8 cellular contexts compared by ENCODE assay signal in the genomic region with DNA sequence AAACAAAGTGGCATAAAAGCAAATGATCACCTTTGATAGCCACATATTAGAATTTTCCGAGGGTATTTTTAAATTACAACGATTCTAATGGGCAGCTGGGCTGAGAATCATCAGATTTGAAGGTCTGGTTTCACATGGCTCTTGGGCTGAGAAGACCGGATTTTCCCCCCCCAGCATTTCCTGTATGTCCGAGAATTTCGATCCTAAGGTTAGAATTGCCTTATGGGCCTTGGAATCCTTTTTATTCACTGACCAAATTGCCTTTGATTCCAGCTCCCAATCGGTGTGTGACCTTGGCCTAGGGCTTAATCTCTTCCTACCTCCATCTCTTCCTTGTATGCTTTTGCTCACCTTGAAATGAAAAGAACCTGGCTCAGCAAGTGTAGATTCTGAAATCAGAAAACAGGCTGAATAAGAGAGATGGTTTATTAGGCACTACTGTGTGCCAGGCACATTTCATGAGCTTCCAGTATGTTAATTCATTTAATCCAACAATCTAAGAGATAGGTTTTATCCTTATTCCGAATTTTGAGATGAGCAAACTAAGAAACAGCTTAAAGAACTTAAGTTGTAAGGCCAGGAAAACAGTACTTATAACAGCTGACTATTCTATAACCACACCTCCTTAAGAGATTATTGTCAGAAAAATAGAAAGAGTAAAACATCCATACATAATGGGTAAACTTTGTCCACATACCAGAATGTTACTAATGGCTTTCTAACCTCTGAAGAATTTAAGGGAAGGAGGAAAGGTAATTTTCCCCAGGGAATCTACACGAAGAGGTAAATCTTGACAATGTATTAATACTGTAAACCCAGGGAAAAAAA. TPM values are rescaled to one million over a fixed set of nuclear protein-coding genes. Genes with fewer than 3 reads are reported as not detected.
DNase-seq lines count a peak whose midpoint lies in the region; ATAC-seq, FAIRE-seq and TF ChIP-seq lines count a peak whose summit lies in the region.

No MANE protein-coding gene starts in this region.

- TF ChIP-seq CTCF in suprapubic skin (IDR thresholded peaks at IDR 0.05), result no peak

- peaks cover 57% of the 10 kb centered on the region for H3K36me3 Mint-ChIP-seq in activated CD8-positive, alpha-beta memory T cell treated with anti-CD3 and anti-CD28 coated beads, Interleukin-2, amount 10 ng/mL, durations not matched to agents 7 days and 5 days
- peaks cover 64% of the 10 kb centered on the region for H3K36me3 Mint-ChIP-seq in activated CD8-positive, alpha-beta T cell treated with anti-CD3 and anti-CD28 coated beads, Interleukin-2, amount 10 ng/mL, durations not matched to agents 7 days and 5 days (ENCODE audit: low read depth)

- peaks cover 13% of the 10 kb centered on the region for H3K27me3 Mint-ChIP-seq in activated CD8-positive, alpha-beta memory T cell treated with anti-CD3 and anti-CD28 coated beads, Interleukin-2, amount 10 ng/mL, durations not matched to agents 7 days and 5 days
- H3K27me3 Mint-ChIP-seq in activated CD8-positive, alpha-beta T cell treated with anti-CD3 and anti-CD28 coated beads, Interleukin-2, amount 10 ng/mL, durations not matched to agents 7 days and 5 days (ENCODE audit: low read depth), result peaks cover 1% of the 10 kb centered on the region

- POLR2A ChIA-PET in activated CD8-positive, alpha-beta T cell treated with anti-CD3 and anti-CD28 coated beads, Interleukin-2, amount 10 ng/mL, durations not matched to agents 7 days and 5 days (lab: Charles Lee), result interaction anchor here (0.6 to 12.3 kb wide), 19 partner anchors 10 to 1683 kb away, joined by 3 to 3176 read pairs (median 100); a partner anchor contains a TSS

- no peaks in the 10 kb centered on the region for H3K9me3 Mint-ChIP-seq in activated CD8-positive, alpha-beta memory T cell treated with anti-CD3 and anti-CD28 coated beads, Interleukin-2, amount 10 ng/mL, durations not matched to agents 7 days and 5 days (ENCODE audit: low read depth)
- H3K9me3 Mint-ChIP-seq in activated CD8-positive, alpha-beta T cell treated with anti-CD3 and anti-CD28 coated beads, Interleukin-2, amount 10 ng/mL, durations not matched to agents 7 days and 5 days (ENCODE audit: insufficient read depth), result no peaks in the 10 kb centered on the region

- H3K4me1 Mint-ChIP-seq in activated CD8-positive, alpha-beta memory T cell treated with anti-CD3 and anti-CD28 coated beads, Interleukin-2, amount 10 ng/mL, durations not matched to agents 7 days and 5 days, result peaks cover 48% of the 10 kb centered on the region
- H3K4me1 Mint-ChIP-seq in activated CD8-positive, alpha-beta T cell treated with anti-CD3 and anti-CD28 coated beads, Interleukin-2, amount 10 ng/mL, durations not matched to agents 7 days and 5 days (ENCODE audit: low read depth), result peaks cover 47% of the 10 kb centered on the region

- peaks cover 9% of the 10 kb centered on the region for H3K36me3 ChIP-seq in suprapubic skin

- H3K27ac Mint-ChIP-seq in activated CD8-positive, alpha-beta memory T cell treated with anti-CD3 and anti-CD28 coated beads, Interleukin-2, amount 10 ng/mL, durations not matched to agents 7 days and 5 days, result peak overlapping the region; percentile 100
- peak overlapping the region; percentile 100 for H3K27ac Mint-ChIP-seq in activated CD8-positive, alpha-beta T cell treated with anti-CD3 and anti-CD28 coated beads, Interleukin-2, amount 10 ng/mL, durations not matched to agents 7 days and 5 days

- peak overlapping the region; percentile 91 for H3K4me3 ChIP-seq in suprapubic skin

- H3K4me3 Mint-ChIP-seq in activated CD8-positive, alpha-beta memory T cell treated with anti-CD3 and anti-CD28 coated beads, Interleukin-2, amount 10 ng/mL, durations not matched to agents 7 days and 5 days, result peak overlapping the region; percentile 99
- peak overlapping the region; percentile 95 for H3K4me3 Mint-ChIP-seq in activated CD8-positive, alpha-beta T cell treated with anti-CD3 and anti-CD28 coated beads, Interleukin-2, amount 10 ng/mL, durations not matched to agents 7 days and 5 days

- 10% methylated on average over 8 of the region's 8 CpGs for WGBS in suprapubic skin

- H3K4me1 ChIP-seq in suprapubic skin, result peaks cover 39% of the 10 kb centered on the region

- ATAC-seq in activated CD8-positive, alpha-beta memory T cell treated with anti-CD3 and anti-CD28 coated beads, Interleukin-2, amount 10 ng/mL, durations not matched to agents 7 days and 5 days, result no peak
- no peak for ATAC-seq in activated CD8-positive, alpha-beta T cell treated with anti-CD3 and anti-CD28 coated beads, Interleukin-2, amount 10 ng/mL, durations not matched to agents 7 days and 5 days
- no peak for ATAC-seq in HG02759 (IDR thresholded peaks at IDR 0.05; ENCODE audit: unreplicated experiment)

- TF ChIP-seq EP300 in suprapubic skin (IDR thresholded peaks at IDR 0.05), result no peak

- CTCF ChIA-PET in activated CD8-positive, alpha-beta memory T cell treated with anti-CD3 and anti-CD28 coated beads, Interleukin-2, amount 10 ng/mL, durations not matched to agents 7 days and 5 days (lab: Charles Lee), result interaction anchor here (0.6 to 6.4 kb wide), 5 partner anchors 19 to 124 kb away, joined by 3 to 101 read pairs (median 3); a partner anchor contains a TSS
- CTCF ChIA-PET in activated CD8-positive, alpha-beta T cell treated with anti-CD3 and anti-CD28 coated beads, Interleukin-2, amount 10 ng/mL, durations not matched to agents 7 days and 5 days (lab: Charles Lee), result interaction anchor here (0.8 to 2.4 kb wide), 4 partner anchors 25 to 57 kb away, joined by 3 to 10 read pairs (median 3); a partner anchor contains a TSS

- no peak for DNase-seq in activated CD8-positive, alpha-beta memory T cell treated with anti-CD3 and anti-CD28 coated beads, Interleukin-2, amount 10 ng/mL, durations not matched to agents 7 days and 5 days
- no peak for DNase-seq in activated CD8-positive, alpha-beta memory T cell treated with anti-CD3 and anti-CD28 coated beads, Interleukin-2, amount 50 U/mL, for 4 hours
- no peak for DNase-seq in activated CD8-positive, alpha-beta T cell treated with anti-CD3 and anti-CD28 coated beads, Interleukin-2, amount 10 ng/mL, durations not matched to agents 7 days and 5 days
- DNase-seq in iPS-NIHi7 (ENCODE audit: extremely low spot score) (peak; percentile 26), suprapubic skin (ENCODE audit: low spot score in 2 of 2) (no peak), H54 (ENCODE audit: insufficient read length, low spot score) (no peak), retina (no peak)

- no peaks in the 10 kb centered on the region for H3K9me3 ChIP-seq in suprapubic skin

- FAIRE-seq in H54 (lab: Jason Lieb, UNC), result no peak

- no peak for TF ChIP-seq POLR2A in suprapubic skin (IDR thresholded peaks at IDR 0.05)
- no peak for TF ChIP-seq POLR2A in H54 (IDR thresholded peaks at IDR 0.05; ENCODE audit: low read depth, low read length)

- H3K27me3 ChIP-seq in suprapubic skin, result no peaks in the 10 kb centered on the region

- peak overlapping the region; percentile 96 for H3K27ac ChIP-seq in suprapubic skin

RNA-seq across cellular contexts. Expression of gene HFE, which starts 39.4 kb away (rescaled TPM):
- 1 to 10 TPM; 1.6 to 3.4 TPM for total RNA-seq in activated CD8-positive, alpha-beta memory T cell treated with anti-CD3 and anti-CD28 coated beads, Interleukin-2, amount 10 ng/mL, durations not matched to agents 7 days and 5 days
- total RNA-seq in activated CD8-positive, alpha-beta T cell treated with anti-CD3 and anti-CD28 coated beads, Interleukin-2, amount 10 ng/mL, durations not matched to agents 7 days and 5 days, result 1 to 10 TPM; 4.3 TPM
- 1 to 10 TPM; 2.1 to 4.2 (median 3.6) TPM for total RNA-seq in suprapubic skin
